In genomic region chrX:117973175-117974075, GRCh38 we compare ENCODE assay signal across 15 cellular contexts.
DNase-seq lines count a peak whose midpoint lies in the region; ATAC-seq lines count a peak whose summit lies in the region.
"Had no signal": no experiment of that assay in that cellular context is flagged by ENCODE, and none has a peak within 500 bp of the region (broad histone marks: within the 10 kb centered on the region; RNA-seq: fewer than 3 reads in every experiment).

No MANE protein-coding gene starts in this region.

- H3K36me3 ChIP-seq in SJSA1 = no peaks in the 10 kb centered on the region
- H3K36me3 ChIP-seq: BLaER1, brain microvascular endothelial cell, suprapubic skin had no signal

- H3K9me3 Mint-ChIP-seq in activated naive CD8-positive, alpha-beta T cell treated with anti-CD3 and anti-CD28 coated beads for 36 hours = no peaks in the 10 kb centered on the region
- H3K9me3 Mint-ChIP-seq: activated T-helper 1 cell treated with anti-CD3 and anti-CD28 coated beads, Interleukin-12 subunit alpha, Interleukin-12 subunit beta, Interleukin-2, Interleukin-4 antibody, amounts not matched to agents 30 ng/mL and 10 ng/mL and 1 ng/mL, durations not matched to agents 14 hours and 24 hours and 36 hours had no signal

- peak; percentile 47 for ATAC-seq in HG03342 (IDR thresholded peaks at IDR 0.05; ENCODE audit: unreplicated experiment)
- ATAC-seq: HCT116 had no signal

- H3K9me3 ChIP-seq in SJSA1 (replicated peaks) = no peaks in the 10 kb centered on the region
- H3K9me3 ChIP-seq: BLaER1, suprapubic skin had no signal

- no peak overlapping the region for H3K4me3 Mint-ChIP-seq in activated naive CD8-positive, alpha-beta T cell treated with anti-CD3 and anti-CD28 coated beads for 36 hours
- H3K4me3 Mint-ChIP-seq: activated T-helper 1 cell treated with anti-CD3 and anti-CD28 coated beads, Interleukin-12 subunit alpha, Interleukin-12 subunit beta, Interleukin-2, Interleukin-4 antibody, amounts not matched to agents 30 ng/mL and 10 ng/mL and 1 ng/mL, durations not matched to agents 14 hours and 24 hours and 36 hours had no signal

- no peak overlapping the region for H3K27ac Mint-ChIP-seq in activated naive CD8-positive, alpha-beta T cell treated with anti-CD3 and anti-CD28 coated beads for 36 hours
- H3K27ac Mint-ChIP-seq: activated T-helper 1 cell treated with anti-CD3 and anti-CD28 coated beads, Interleukin-12 subunit alpha, Interleukin-12 subunit beta, Interleukin-2, Interleukin-4 antibody, amounts not matched to agents 30 ng/mL and 10 ng/mL and 1 ng/mL, durations not matched to agents 14 hours and 24 hours and 36 hours had no signal

- peak overlapping the region; percentile 70; the same call in 1 of the 2 replicates for H3K27ac ChIP-seq in SJSA1
- H3K27ac ChIP-seq: BLaER1, brain microvascular endothelial cell, suprapubic skin had no signal

- no peaks in the 10 kb centered on the region for H3K27me3 ChIP-seq in SJSA1 (replicated peaks)
- H3K27me3 ChIP-seq: BLaER1, brain microvascular endothelial cell, suprapubic skin had no signal

- DNase-seq in Caki2 (ENCODE audit: low read depth) (peak; percentile 37), SJSA1 (ENCODE audit: low read depth in 1 of 2, low spot score in 2 of 2) (no peak), iPS-NIHi11 (ENCODE audit: low spot score) (peak; percentile 23), NCI-H226 (no peak)
- no peak for DNase-seq in stimulated activated CD4-positive, alpha-beta T cell treated with anti-CD3 and anti-CD28 coated beads, Interleukin-4, amount 100 ng/mL, for 24 hours
- no peak for DNase-seq in stimulated activated CD4-positive, alpha-beta T cell treated with anti-CD3 and anti-CD28 coated beads, Interleukin-4, amount 100 ng/mL, for 1 hour
- no peak for DNase-seq in activated naive CD8-positive, alpha-beta T cell treated with anti-CD3 and anti-CD28 coated beads for 36 hours
- DNase-seq: activated CD4-positive, CD25-positive, alpha-beta regulatory T cell treated with anti-CD3 and anti-CD28 coated beads, Interleukin-2, amount 50 U/mL, for 72 hours; brain microvascular endothelial cell; GF-D8 had no signal

- H3K4me1 Mint-ChIP-seq in activated naive CD8-positive, alpha-beta T cell treated with anti-CD3 and anti-CD28 coated beads for 36 hours = peaks cover 2% of the 10 kb centered on the region

- H3K27me3 Mint-ChIP-seq in activated naive CD8-positive, alpha-beta T cell treated with anti-CD3 and anti-CD28 coated beads for 36 hours = no peaks in the 10 kb centered on the region

- 0 out of 2 replicates have a peak, but pooled peaks cover 7% of the 10 kb centered on the region for H3K4me1 ChIP-seq in SJSA1 (replicated peaks)
- H3K4me1 ChIP-seq: BLaER1, suprapubic skin had no signal

- in situ Hi-C loops in Caki2 (cut with HindIII; ENCODE audit: low pct_unique_long_range_greater_than_20kb, low sequenced_read_pairs) = no loop called here

- H3K36me3 Mint-ChIP-seq in activated naive CD8-positive, alpha-beta T cell treated with anti-CD3 and anti-CD28 coated beads for 36 hours = no peaks in the 10 kb centered on the region

- H3K4me3 ChIP-seq in SJSA1 = no peak overlapping the region
- H3K4me3 ChIP-seq: BLaER1, suprapubic skin had no signal

Comparison
In these comparisons a context has a peak if more than half of its experiments do, and no peak if none do; other contexts are left out.
1. DNase-seq: peak in Caki2 (single experiment) and iPS-NIHi11 (single experiment); none in SJSA1 (0 of 2), stimulated activated CD4-positive, alpha-beta T cell treated with anti-CD3 and anti-CD28 coated beads, Interleukin-4, amount 100 ng/mL, for 24 hours (single experiment), stimulated activated CD4-positive, alpha-beta T cell treated with anti-CD3 and anti-CD28 coated beads, Interleukin-4, amount 100 ng/mL, for 1 hour (single experiment), activated naive CD8-positive, alpha-beta T cell treated with anti-CD3 and anti-CD28 coated beads for 36 hours (single experiment) and NCI-H226 (single experiment).